Comparison of ENCODE assay signal across 8 cellular contexts in genomic region chr17:79796570-79797491, GRCh38. TPM values are rescaled to one million over a fixed set of nuclear protein-coding genes. Genes with fewer than 3 reads are reported as not detected.
A peak's percentile ranks its signal among the peaks of the same experiment; 100 is the strongest.
DNase-seq lines count a peak whose midpoint lies in the region; ATAC-seq and TF ChIP-seq lines count a peak whose summit lies in the region.

Gene CBX8, minus strand, starts transcription at chr17:79797077. Its CDS starts 79 bp downstream, at chr17:79796998.

- peaks cover 21% of the 10 kb centered on the region for H3K79me2 ChIP-seq in hepatocyte

- H3K9ac ChIP-seq in rectal smooth muscle tissue (ENCODE audit: low read length), result peak within 1 kb of the TSS; percentile 40

- H3K36me3 ChIP-seq in hepatocyte (replicated peaks; ENCODE audit: insufficient read depth, low read depth) (no peaks in the 10 kb centered on the region), rectal smooth muscle tissue (ENCODE audit: control insufficient read depth, insufficient read depth, low read length) (no peaks in the 10 kb centered on the region), aorta (ENCODE audit: control insufficient read depth in 1 of 2, insufficient read depth in 2 of 2, low read length in 1 of 2) (no peaks in the 10 kb centered on the region)

- ATAC-seq in GM18502 (IDR thresholded peaks at IDR 0.05; ENCODE audit: poor library complexity, unreplicated experiment) (peak; percentile 85), HG02970 (IDR thresholded peaks at IDR 0.05; ENCODE audit: low FRiP score, unreplicated experiment) (peak; percentile 97), aorta (ENCODE audit: low FRiP score) (peak; percentile 96)

- TF ChIP-seq CTCF in astrocyte of the cerebellum (IDR thresholded peaks at IDR 0.05; ENCODE audit: low read depth, low read length, missing control alignments) (no peak), hepatocyte (IDR thresholded peaks at IDR 0.05; ENCODE audit: poor library complexity) (no peak)

- H3K27me3 ChIP-seq in hepatocyte (peaks cover 57% of the 10 kb centered on the region), rectal smooth muscle tissue (ENCODE audit: control insufficient read depth, insufficient read depth, low read length) (peaks cover 50% of the 10 kb centered on the region), aorta (ENCODE audit: control insufficient read depth in 1 of 2, insufficient read depth in 2 of 2, low read length in 1 of 2) (no peaks in the 10 kb centered on the region)

- DNase-seq in NCI-H1930 (lab: John Stamatoyannopoulos, UW) (peak; percentile 100), T-helper 22 cell (ENCODE audit: low read depth) (peak; percentile 97), astrocyte of the cerebellum (ENCODE audit: low read depth) (peak; percentile 97), hepatocyte (ENCODE audit: low spot score) (peak; percentile 100), aorta (peak; percentile 100)

- in situ Hi-C loops in astrocyte of the cerebellum (cut with HindIII; ENCODE audit: low sequenced_read_pairs), result loop anchor here (5.0 kb wide), 1 partner anchor 180 kb away; no protein-coding TSS in a partner anchor

- intact Hi-C loops in aorta (cut with DNase I), result loop anchor here (2.0 to 5.0 kb wide), 2 partner anchors 40 to 42 kb away; partner anchors contain the start of gene CBX4 (in 2 of the 2)

- H3K9me2 ChIP-seq in hepatocyte (replicated peaks; ENCODE audit: insufficient read depth), result no peaks in the 10 kb centered on the region

- H3K27ac ChIP-seq in hepatocyte, result peak within 1 kb of the TSS; percentile 88
- peak within 1 kb of the TSS; percentile 72 for H3K27ac ChIP-seq in rectal smooth muscle tissue (ENCODE audit: low read depth, low read length)
- no peak within 1 kb of the TSS for H3K27ac ChIP-seq in aorta (ENCODE audit: low read depth in 1 of 2, low read length in 2 of 2)

- H4K20me1 ChIP-seq in hepatocyte (ENCODE audit: insufficient read depth, poor library complexity, severe bottlenecking), result peaks cover 3% of the 10 kb centered on the region

- H2AFZ ChIP-seq in hepatocyte, result peak within 1 kb of the TSS; percentile 1

- no peaks in the 10 kb centered on the region for H3K9me3 ChIP-seq in hepatocyte (ENCODE audit: low read depth)
- H3K9me3 ChIP-seq in aorta (ENCODE audit: control insufficient read depth, low read length), result no peaks in the 10 kb centered on the region

- H3K4me3 ChIP-seq in astrocyte of the cerebellum (ENCODE audit: low read depth, low read length) (peak within 1 kb of the TSS; percentile 74), hepatocyte (peak within 1 kb of the TSS; percentile 35), rectal smooth muscle tissue (ENCODE audit: low read length) (peak within 1 kb of the TSS; percentile 85), aorta (ENCODE audit: low read length in 2 of 2) (peak within 1 kb of the TSS; percentile 55 to 87)

- H3K4me2 ChIP-seq in hepatocyte, result peak within 1 kb of the TSS; percentile 97

- peaks cover 44% of the 10 kb centered on the region for H3K4me1 ChIP-seq in hepatocyte (ENCODE audit: insufficient read depth)
- peaks cover 14% of the 10 kb centered on the region for H3K4me1 ChIP-seq in rectal smooth muscle tissue (ENCODE audit: control insufficient read depth, insufficient read depth, low read length)
- H3K4me1 ChIP-seq in aorta (ENCODE audit: control insufficient read depth in 1 of 2, insufficient read depth in 2 of 2, low read length in 2 of 2), result no peaks in the 10 kb centered on the region

- 1% methylated on average over 46 of the region's 92 CpGs for WGBS in hepatocyte (ENCODE audit: low lambda C conversion rate, missing lambda C conversion rate)
- 1% methylated on average over 53 to 92 of the region's 92 CpGs for WGBS in aorta, 2 donors

RNA-seq across cellular contexts. Expression of gene CBX8, which starts in this region (rescaled TPM):
- 4.3 and 8.6 TPM in 2 replicates for total RNA-seq in hepatocyte
- 6.5 and 8.3 TPM in 2 replicates for polyA plus RNA-seq in hepatocyte
- total RNA-seq in aorta, result 1 to 10 TPM; 5.3 to 6.2 TPM
- 1 to 10 TPM; 1.4 to 2.4 TPM for polyA plus RNA-seq in aorta

Comparison
In these comparisons a context has a peak if more than half of its experiments do, and no peak if none do; other contexts are left out.
1. H3K4me3 ChIP-seq: peak in every context shown above with its lines; median percentile 85 in rectal smooth muscle tissue; 74 in astrocyte of the cerebellum; 71 in aorta; 35 in hepatocyte.
2. H3K27ac ChIP-seq: peak in hepatocyte (single experiment) and rectal smooth muscle tissue (single experiment); none in aorta (0 of 2).
3. Peak in every context shown above with its lines, with median percentiles within 50 percentile points of each other: ATAC-seq and DNase-seq.